Comparison of ENCODE assay signal across 1 cellular context in genomic region chr4:128390475-128390996, GRCh38.
TF ChIP-seq lines count a peak whose summit lies in the region.

No MANE protein-coding gene starts in this region.

TF ChIP-seq in IMR-90, 13 proteins besides CTCF, POLR2A, EP300 and RAD21:
- TF ChIP-seq MAFK (IDR thresholded peaks at IDR 0.05; ENCODE audit: low read depth, low read length) (no peak), USF2 (IDR thresholded peaks at IDR 0.05; ENCODE audit: low read depth, low read length) (no peak), RFX5 (IDR thresholded peaks at IDR 0.05; ENCODE audit: low read depth, low read length) (no peak), MAZ (IDR thresholded peaks at IDR 0.05; ENCODE audit: borderline replicate concordance, low read depth, low read length) (no peak), BHLHE40 (IDR thresholded peaks at IDR 0.05; ENCODE audit: low read depth, low read length) (no peak), MXI1 (IDR thresholded peaks at IDR 0.05; ENCODE audit: borderline replicate concordance, low read depth, low read length) (no peak), FOS (IDR thresholded peaks at IDR 0.05; ENCODE audit: low read depth, low read length) (no peak), RCOR1 (IDR thresholded peaks at IDR 0.05; ENCODE audit: insufficient replicate concordance, low read length) (no peak), SMC3 (IDR thresholded peaks at IDR 0.05; ENCODE audit: low read depth, low read length) (no peak), CEBPB (IDR thresholded peaks at IDR 0.05; ENCODE audit: low read depth, low read length) (no peak), NFE2L2 (IDR thresholded peaks at IDR 0.05; ENCODE audit: low read depth, low read length) (no peak), ELK1 (IDR thresholded peaks at IDR 0.05; ENCODE audit: borderline replicate concordance, low read depth, low read length) (no peak), CHD1 (IDR thresholded peaks at IDR 0.05; ENCODE audit: low read depth, low read length) (no peak)
